13 cellular contexts compared by ENCODE assay signal in the genomic region with DNA sequence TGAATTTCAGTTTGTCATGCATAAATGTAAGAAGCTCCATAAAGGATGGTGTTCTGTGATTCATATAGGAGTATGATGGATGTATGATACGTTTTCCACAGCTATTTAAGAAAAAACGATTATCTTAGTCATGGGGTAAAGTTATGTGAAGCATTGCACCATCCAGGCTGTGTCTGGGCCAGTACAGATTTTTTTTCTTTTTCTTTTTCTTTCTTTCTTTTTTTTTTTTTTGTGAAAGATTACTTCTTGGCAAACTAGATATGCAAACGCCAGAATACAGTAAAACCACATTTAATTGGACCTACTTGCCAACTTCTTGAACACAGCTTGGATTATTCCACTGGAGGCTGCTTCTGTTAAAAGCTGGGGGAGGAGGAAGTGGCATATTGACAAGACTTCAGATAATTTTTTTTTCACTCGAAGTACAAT. TPM values are rescaled to one million over a fixed set of nuclear protein-coding genes. Genes with fewer than 3 reads are reported as not detected.
DNase-seq lines count a peak whose midpoint lies in the region; ATAC-seq and TF ChIP-seq lines count a peak whose summit lies in the region.
"Had no signal": no experiment of that assay in that cellular context is flagged by ENCODE, and none has a peak within 500 bp of the region (broad histone marks: within the 10 kb centered on the region; RNA-seq: fewer than 3 reads in every experiment).

No MANE protein-coding gene starts in this region.

- DNase-seq in AG20443 (ENCODE audit: low spot score) (peak; percentile 68), NB4 (ENCODE audit: low read depth) (peak; percentile 41), body of pancreas (no peak), hepatocyte (ENCODE audit: low spot score) (no peak), substantia nigra (lab: John Stamatoyannopoulos, UW) (no peak), esophagus muscularis mucosa (ENCODE audit: extremely low spot score) (no peak), KBM-7 (no peak)
- DNase-seq in effector CD4-positive, alpha-beta T cell: no peak
- DNase-seq: Caco-2; islet precursor cell; naive thymus-derived CD4-positive, alpha-beta T cell; spleen; T-helper 17 cell had no signal

- H4K20me1 ChIP-seq in hepatocyte (ENCODE audit: insufficient read depth, poor library complexity, severe bottlenecking): no peaks in the 10 kb centered on the region

- H3K4me1 ChIP-seq in body of pancreas (peaks cover 31% of the 10 kb centered on the region), hepatocyte (ENCODE audit: insufficient read depth) (peaks cover 14% of the 10 kb centered on the region), esophagus muscularis mucosa (no peaks in the 10 kb centered on the region)

- TF ChIP-seq CTCF in NB4 (IDR thresholded peaks at IDR 0.05; ENCODE audit: low read depth, low read length): no peak
- no peak for TF ChIP-seq CTCF in body of pancreas (IDR thresholded peaks at IDR 0.05)
- TF ChIP-seq CTCF in hepatocyte (IDR thresholded peaks at IDR 0.05; ENCODE audit: poor library complexity): no peak
- TF ChIP-seq CTCF in esophagus muscularis mucosa (IDR thresholded peaks at IDR 0.05): no peak

- in situ Hi-C loops in KBM-7 (cut with MboI; ENCODE audit: low pct_unique_long_range_greater_than_20kb, low sequenced_read_pairs): no loop called here

- 6% methylated on average over 4 of the region's 4 CpGs for WGBS in body of pancreas, 2 donors
- WGBS in hepatocyte (ENCODE audit: low lambda C conversion rate, missing lambda C conversion rate): 68% methylated on average over 4 of the region's 4 CpGs
- WGBS in esophagus muscularis mucosa: 18% methylated on average over 4 of the region's 4 CpGs

- no peak for TF ChIP-seq POLR2A in NB4 (IDR thresholded peaks at IDR 0.05; ENCODE audit: extremely low read depth, insufficient read length)
- TF ChIP-seq POLR2A in body of pancreas (IDR thresholded peaks at IDR 0.05): no peak
- TF ChIP-seq POLR2A in esophagus muscularis mucosa (IDR thresholded peaks at IDR 0.05; ENCODE audit: low read depth): no peak

- no peaks in the 10 kb centered on the region for H3K9me3 ChIP-seq in body of pancreas
- H3K9me3 ChIP-seq in hepatocyte (ENCODE audit: low read depth): no peaks in the 10 kb centered on the region
- H3K9me3 ChIP-seq in esophagus muscularis mucosa: no peaks in the 10 kb centered on the region
- H3K9me3 ChIP-seq: Caco-2, spleen had no signal

- no peak overlapping the region for H3K4me2 ChIP-seq in hepatocyte

- no peak for TF ChIP-seq EP300 in esophagus muscularis mucosa (IDR thresholded peaks at IDR 0.05)

- H3K4me3 ChIP-seq in NB4 (ENCODE audit: low read depth, low read length) (no peak overlapping the region), body of pancreas (no peak overlapping the region), hepatocyte (no peak overlapping the region), esophagus muscularis mucosa (no peak overlapping the region)
- H3K4me3 ChIP-seq: spleen had no signal

- H2AFZ ChIP-seq in hepatocyte: no peak overlapping the region

- H3K79me2 ChIP-seq in hepatocyte: no peaks in the 10 kb centered on the region

- H3K27me3 ChIP-seq in body of pancreas (no peaks in the 10 kb centered on the region), hepatocyte (no peaks in the 10 kb centered on the region), esophagus muscularis mucosa (no peaks in the 10 kb centered on the region)
- H3K27me3 ChIP-seq: spleen had no signal

- ATAC-seq in body of pancreas: peak; percentile 31
- ATAC-seq: naive thymus-derived CD4-positive, alpha-beta T cell; T-helper 17 cell had no signal

- H3K27ac ChIP-seq in body of pancreas: no peak overlapping the region
- peak overlapping the region; percentile 77 for H3K27ac ChIP-seq in hepatocyte
- no peak overlapping the region for H3K27ac ChIP-seq in substantia nigra (ENCODE audit: low read depth, low read length, poor library complexity, severe bottlenecking)
- no peak overlapping the region for H3K27ac ChIP-seq in esophagus muscularis mucosa (replicated peaks in 1 of 4)
- H3K27ac ChIP-seq: spleen had no signal

- H3K36me3 ChIP-seq in body of pancreas (replicated peaks in 1 of 2; ENCODE audit: insufficient read depth in 1 of 2, low read depth in 2 of 2): no peaks in the 10 kb centered on the region
- H3K36me3 ChIP-seq in hepatocyte (replicated peaks; ENCODE audit: insufficient read depth, low read depth): no peaks in the 10 kb centered on the region
- H3K36me3 ChIP-seq in esophagus muscularis mucosa: no peaks in the 10 kb centered on the region
- H3K36me3 ChIP-seq: spleen had no signal

- H3K9me2 ChIP-seq in hepatocyte (replicated peaks; ENCODE audit: insufficient read depth): no peaks in the 10 kb centered on the region

- intact Hi-C loops in body of pancreas (cut with DNase I): no loop called here
- intact Hi-C loops in esophagus muscularis mucosa (cut with DNase I): no loop called here

RNA-seq across cellular contexts. Expression of a gene that starts 14.9 kb away (rescaled TPM):
- total RNA-seq in body of pancreas (10 to 100 TPM; 20.4 to 22.6 TPM), hepatocyte (9.6 and 10.9 TPM in 2 replicates), esophagus muscularis mucosa (10 to 100 TPM; 15.0 to 23.7 (median 18.2) TPM)
- 1.1 and 1.2 TPM in 2 replicates for polyA plus RNA-seq in hepatocyte

Comparison
In these comparisons a context has a peak if more than half of its experiments do, and no peak if none do; other contexts are left out.
1. DNase-seq: peak in AG20443 (single experiment) and NB4 (single experiment); none in body of pancreas (0 of 4), hepatocyte (single experiment), effector CD4-positive, alpha-beta T cell (single experiment), substantia nigra (0 of 49), esophagus muscularis mucosa (single experiment) and KBM-7 (single experiment).